In genomic region chr9:137969685-137970084, GRCh38 we compare ENCODE assay signal across 17 cellular contexts.
DNase-seq lines count a peak whose midpoint lies in the region; ATAC-seq, FAIRE-seq and TF ChIP-seq lines count a peak whose summit lies in the region.
"Had no signal": no experiment of that assay in that cellular context is flagged by ENCODE, and none has a peak within 500 bp of the region (broad histone marks: within the 10 kb centered on the region; RNA-seq: fewer than 3 reads in every experiment).

No MANE protein-coding gene starts in this region.

- H3K27ac Mint-ChIP-seq in activated T-cell treated with anti-CD3 and anti-CD28 coated beads, Interleukin-2, amount 50 U/mL, for 24 hours = no peak overlapping the region
- H3K27ac Mint-ChIP-seq: H9 had no signal

- no peaks in the 10 kb centered on the region for H3K9me3 Mint-ChIP-seq in activated T-cell treated with anti-CD3 and anti-CD28 coated beads, Interleukin-2, amount 50 U/mL, for 24 hours
- H3K9me3 Mint-ChIP-seq: CD8-positive, alpha-beta memory T cell; H9 had no signal

- DNase-seq in activated T-cell treated with anti-CD3 and anti-CD28 coated beads, Interleukin-2, amount 50 U/mL, for 24 hours = peak; percentile 11
- DNase-seq in activated T-cell treated with anti-CD3 and anti-CD28 coated beads, Interleukin-2, amount 50 U/mL, for 1 hour = no peak
- DNase-seq in bronchial epithelial cell (ENCODE audit: low read depth) (no peak), lower lobe of right lung (peak; percentile 23), stomach (peak; percentile 16)
- DNase-seq: 8988T; AML-193; Caco-2; CD8-positive, alpha-beta memory T cell; DND-41; GDM1; GM23248; H9 had no signal

- peak in 1 of 2 donors; percentile 14 for ATAC-seq in lower lobe of right lung
- ATAC-seq in esophagus mucosa = no peak
- ATAC-seq in GM18858 (IDR thresholded peaks at IDR 0.05; ENCODE audit: unreplicated experiment) = no peak
- no peak for ATAC-seq in GM18519 (IDR thresholded peaks at IDR 0.05; ENCODE audit: low FRiP score, unreplicated experiment)

- peaks cover 41% of the 10 kb centered on the region for H3K27me3 Mint-ChIP-seq in activated T-cell treated with anti-CD3 and anti-CD28 coated beads, Interleukin-2, amount 50 U/mL, for 24 hours

- H3K4me3 ChIP-seq in bronchial epithelial cell (ENCODE audit: low read depth, low read length) (no peak overlapping the region), lower lobe of right lung (no peak overlapping the region), stomach (no peak overlapping the region)
- H3K4me3 ChIP-seq: BLaER1, GM23248 had no signal

- H3K36me3 ChIP-seq in bronchial epithelial cell (ENCODE audit: control insufficient read depth, insufficient read depth, low read length) (no peaks in the 10 kb centered on the region), lower lobe of right lung (no peaks in the 10 kb centered on the region), stomach (no peaks in the 10 kb centered on the region)
- H3K36me3 ChIP-seq: BLaER1 had no signal

- H3K4me1 ChIP-seq in lower lobe of right lung (no peaks in the 10 kb centered on the region), stomach (no peaks in the 10 kb centered on the region)
- H3K4me1 ChIP-seq: BLaER1, Caco-2 had no signal

- H3K9me3 ChIP-seq in lower lobe of right lung (no peaks in the 10 kb centered on the region), stomach (no peaks in the 10 kb centered on the region)
- H3K9me3 ChIP-seq: BLaER1, Caco-2 had no signal

- H3K27ac ChIP-seq in lower lobe of right lung = no peak overlapping the region
- H3K27ac ChIP-seq in stomach = no peak overlapping the region
- H3K27ac ChIP-seq: BLaER1, GM23248 had no signal

- no peak for TF ChIP-seq CTCF in bronchial epithelial cell (IDR thresholded peaks at IDR 0.05; ENCODE audit: insufficient read depth, low read length, severe bottlenecking)
- no peak for TF ChIP-seq CTCF in lower lobe of right lung (IDR thresholded peaks at IDR 0.05)
- TF ChIP-seq CTCF in stomach (IDR thresholded peaks at IDR 0.05) = no peak

- peak; percentile 86 for FAIRE-seq in bronchial epithelial cell (lab: Jason Lieb, UNC)

- no peak for TF ChIP-seq EP300 in stomach (IDR thresholded peaks at IDR 0.05)

- no peaks in the 10 kb centered on the region for H3K27me3 ChIP-seq in bronchial epithelial cell (ENCODE audit: control insufficient read depth, insufficient read depth, low read length)
- H3K27me3 ChIP-seq in lower lobe of right lung (ENCODE audit: low read depth) = peaks cover 3% of the 10 kb centered on the region
- H3K27me3 ChIP-seq in stomach = peaks cover 0 to 33% (median 0%) of the 10 kb centered on the region in 3 donors
- H3K27me3 ChIP-seq: BLaER1 had no signal

- no peaks in the 10 kb centered on the region for H3K36me3 Mint-ChIP-seq in activated T-cell treated with anti-CD3 and anti-CD28 coated beads, Interleukin-2, amount 50 U/mL, for 24 hours (ENCODE audit: low read depth)

- WGBS in stomach, 5 donors = 68 to 78% (median 69%) methylated on average over 3 of the region's 3 CpGs

- no peak for TF ChIP-seq POLR2A in stomach (IDR thresholded peaks at IDR 0.05)

- no peaks in the 10 kb centered on the region for H3K4me1 Mint-ChIP-seq in activated T-cell treated with anti-CD3 and anti-CD28 coated beads, Interleukin-2, amount 50 U/mL, for 24 hours (ENCODE audit: low read depth)
- H3K4me1 Mint-ChIP-seq: CD8-positive, alpha-beta memory T cell; H9 had no signal

- intact Hi-C loops in lower lobe of right lung (cut with DNase I) (no loop called here), stomach (cut with DNase I; ENCODE audit: low total_unique reads) (no loop called here)

- H3K4me3 Mint-ChIP-seq in activated T-cell treated with anti-CD3 and anti-CD28 coated beads, Interleukin-2, amount 50 U/mL, for 24 hours = no peak overlapping the region
- H3K4me3 Mint-ChIP-seq: CD8-positive, alpha-beta memory T cell had no signal

Comparison
In these comparisons a context has a peak if more than half of its experiments do, and no peak if none do; other contexts are left out.
1. DNase-seq: peak in activated T-cell treated with anti-CD3 and anti-CD28 coated beads, Interleukin-2, amount 50 U/mL, for 24 hours (single experiment), lower lobe of right lung (single experiment) and stomach (single experiment); none in activated T-cell treated with anti-CD3 and anti-CD28 coated beads, Interleukin-2, amount 50 U/mL, for 1 hour (single experiment) and bronchial epithelial cell (single experiment).